In the genomic region with DNA sequence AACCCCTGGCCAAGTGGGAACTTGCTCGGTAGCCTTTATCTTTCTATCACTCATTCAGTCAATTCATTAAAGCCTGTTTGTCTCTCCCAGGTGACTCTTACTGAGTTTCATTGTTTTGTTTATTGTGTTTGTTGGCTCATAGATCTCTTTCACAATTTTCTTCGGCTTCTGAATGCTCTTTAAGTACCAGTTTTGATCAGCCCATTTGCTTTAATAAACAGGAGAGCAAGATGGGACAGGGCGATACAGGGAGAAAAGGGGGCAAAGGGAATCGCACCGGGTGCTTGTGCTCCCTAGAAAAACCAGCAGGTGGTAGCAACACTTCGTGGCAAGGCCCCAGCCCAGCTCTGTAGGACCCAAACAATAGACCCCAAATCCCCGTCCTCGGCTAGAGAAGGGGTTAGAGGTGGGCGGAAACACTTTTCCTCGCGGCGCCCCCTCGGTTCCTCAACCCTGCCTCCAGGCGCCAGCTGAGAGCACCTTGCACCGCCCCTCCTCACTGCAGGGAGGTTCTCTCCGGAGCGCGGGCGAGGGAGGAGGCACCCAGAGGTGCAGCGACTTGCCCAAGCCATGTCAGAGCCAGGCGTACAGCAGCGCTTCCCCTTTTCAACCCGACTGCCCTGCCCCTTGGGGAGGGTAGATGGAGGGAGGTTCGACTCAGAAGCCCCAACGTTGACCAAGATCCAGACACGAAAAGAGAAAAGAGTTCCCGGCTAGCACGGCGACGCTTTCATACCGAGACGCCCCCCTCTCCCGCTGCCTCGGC, we compare ENCODE assay signal across 1 cellular context.
TF ChIP-seq lines count a peak whose summit lies in the region.

No MANE protein-coding gene starts in this region.

TF ChIP-seq in HCT116, 20 proteins besides CTCF, POLR2A, EP300 and RAD21:
- TF ChIP-seq REST (IDR thresholded peaks at IDR 0.05; ENCODE audit: low read depth) (no peak), FOSL1 (IDR thresholded peaks at IDR 0.05; ENCODE audit: low read depth) (no peak), SP1 (IDR thresholded peaks at IDR 0.05; ENCODE audit: low read depth) (no peak), EZH2 (IDR thresholded peaks at IDR 0.05) (no peak), ZFX (IDR thresholded peaks at IDR 0.05) (no peak), YY1 (IDR thresholded peaks at IDR 0.05; ENCODE audit: extremely low read depth, insufficient replicate concordance, low read depth, low read length) (no peak), ELF1 (IDR thresholded peaks at IDR 0.05; ENCODE audit: borderline replicate concordance, low read depth) (no peak), ZNF274 (IDR thresholded peaks at IDR 0.05; ENCODE audit: low read depth, low read length) (no peak), CBX3 (IDR thresholded peaks at IDR 0.05; ENCODE audit: low read depth) (no peak), CEBPB (IDR thresholded peaks at IDR 0.05; ENCODE audit: low read depth) (no peak), POLR2AphosphoS5 (IDR thresholded peaks at IDR 0.05; ENCODE audit: low read depth, low read length) (no peak), EZH2phosphoT487 (IDR thresholded peaks at IDR 0.05; ENCODE audit: borderline replicate concordance) (no peak), ZBTB33 (IDR thresholded peaks at IDR 0.05; ENCODE audit: extremely low read depth, insufficient replicate concordance, low read length) (no peak), TCF7L2 (IDR thresholded peaks at IDR 0.05; ENCODE audit: borderline replicate concordance, extremely low read depth, insufficient read depth, insufficient read length) (no peak), JUND (IDR thresholded peaks at IDR 0.05) (no peak)
- TF ChIP-seq, protein P1, sequence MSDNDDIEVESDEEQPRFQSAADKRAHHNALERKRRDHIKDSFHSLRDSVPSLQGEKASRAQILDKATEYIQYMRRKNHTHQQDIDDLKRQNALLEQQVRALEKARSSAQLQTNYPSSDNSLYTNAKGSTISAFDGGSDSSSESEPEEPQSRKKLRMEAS (IDR thresholded peaks at IDR 0.05), result no peak
- TF ChIP-seq, protein P2, sequence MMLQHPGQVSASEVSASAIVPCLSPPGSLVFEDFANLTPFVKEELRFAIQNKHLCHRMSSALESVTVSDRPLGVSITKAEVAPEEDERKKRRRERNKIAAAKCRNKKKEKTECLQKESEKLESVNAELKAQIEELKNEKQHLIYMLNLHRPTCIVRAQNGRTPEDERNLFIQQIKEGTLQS (IDR thresholded peaks at IDR 0.05), result no peak
